ENCODE assay signal across 17 cellular contexts in the genomic region with DNA sequence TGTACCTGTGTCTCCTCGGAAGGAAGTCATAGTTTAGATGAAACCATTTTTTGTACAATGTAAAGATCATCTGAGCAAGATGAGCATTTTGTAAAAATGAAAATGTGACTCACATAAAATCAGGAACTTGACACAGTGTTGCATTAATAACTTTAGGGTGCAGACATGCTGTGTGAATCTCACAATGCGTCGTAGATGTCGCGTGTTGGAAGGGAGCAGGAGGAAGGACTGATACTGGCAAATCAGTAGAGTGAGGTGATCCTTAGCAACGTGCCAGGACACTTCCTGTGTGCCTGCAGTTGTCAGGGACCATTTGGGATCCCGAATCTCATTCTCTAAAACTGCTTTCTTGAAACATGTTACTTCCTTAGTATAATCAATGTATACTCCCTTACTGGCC.
A peak's percentile ranks its signal among the peaks of the same experiment; 100 is the strongest.
DNase-seq lines count a peak whose midpoint lies in the region; ATAC-seq and TF ChIP-seq lines count a peak whose summit lies in the region.
"Had no signal": no experiment of that assay in that cellular context is flagged by ENCODE, and none has a peak within 500 bp of the region (broad histone marks: within the 10 kb centered on the region; RNA-seq: fewer than 3 reads in every experiment).

No MANE protein-coding gene starts in this region.

- H3K4me3 ChIP-seq in Caco-2 (ENCODE audit: low read depth, low read length) (no peak overlapping the region), spleen (no peak overlapping the region)
- H3K4me3 ChIP-seq: MG63 had no signal

- TF ChIP-seq POLR2A in spleen (IDR thresholded peaks at IDR 0.05) = no peak

- DNase-seq in Caco-2 (no peak), MV-4-11 (lab: John Stamatoyannopoulos, UW) (peak; percentile 74), endothelial cell (ENCODE audit: low spot score) (no peak), spleen (peak; percentile 8), H4 (ENCODE audit: low spot score) (no peak), NCI-H774 (lab: John Stamatoyannopoulos, UW) (no peak)
- DNase-seq: CD8-positive, alpha-beta memory T cell; DMS 273 treated with DMSO at 0.1 percent for 48 hours; KG1; MG63; NCI-H1417; NCI-H2029; NCI-H510A; RPMI8226 had no signal

- H3K27me3 ChIP-seq in Caco-2 (replicated peaks; ENCODE audit: control insufficient read depth, insufficient read depth, low read length) (no peaks in the 10 kb centered on the region), spleen (replicated peaks in 1 of 7) (no peaks in the 10 kb centered on the region)
- H3K27me3 ChIP-seq: MG63 had no signal

- CTCF ChIA-PET in Caco-2 (lab: Charles Lee) = no interaction called here

- H3K36me3 ChIP-seq in Caco-2 (ENCODE audit: control insufficient read depth, insufficient read depth, low read length) = peaks cover 1% of the 10 kb centered on the region; the same call in 1 of the 2 replicates
- H3K36me3 ChIP-seq in spleen = peaks cover 0 to 14% (median 0%) of the 10 kb centered on the region in 6 donors

- H3K4me1 Mint-ChIP-seq in Caco-2 (ENCODE audit: low read depth, unreplicated experiment) = peaks cover 10% of the 10 kb centered on the region
- H3K4me1 Mint-ChIP-seq in endothelial cell (ENCODE audit: unreplicated experiment) = peaks cover 19% of the 10 kb centered on the region
- H3K4me1 Mint-ChIP-seq: CD8-positive, alpha-beta memory T cell had no signal

- H3K4me1 ChIP-seq in Caco-2 = no peaks in the 10 kb centered on the region
- peaks cover 0 to 12% (median 3%) of the 10 kb centered on the region in 6 donors for H3K4me1 ChIP-seq in spleen

- POLR2A ChIA-PET in Caco-2 (lab: Charles Lee) = no interaction called here

- H3K9me3 Mint-ChIP-seq in Caco-2 (ENCODE audit: unreplicated experiment) = no peaks in the 10 kb centered on the region
- H3K9me3 Mint-ChIP-seq in endothelial cell (ENCODE audit: unreplicated experiment) = no peaks in the 10 kb centered on the region
- H3K9me3 Mint-ChIP-seq: CD8-positive, alpha-beta memory T cell had no signal

- H3K27me3 Mint-ChIP-seq in Caco-2 (ENCODE audit: insufficient read depth, unreplicated experiment) (no peaks in the 10 kb centered on the region), endothelial cell (ENCODE audit: unreplicated experiment) (peaks cover 8% of the 10 kb centered on the region)

- intact Hi-C loops in Caco-2 (cut with micrococcal nuclease; ENCODE audit: unreplicated experiment) = loop anchor here (5.0 kb wide), 2 partner anchors 48 to 503 kb away; no protein-coding TSS in a partner anchor
- intact Hi-C loops in spleen (cut with DNase I; ENCODE audit: low total_unique reads) = no loop called here

- H3K27ac Mint-ChIP-seq in Caco-2 (ENCODE audit: unreplicated experiment) = no peak overlapping the region
- H3K27ac Mint-ChIP-seq in endothelial cell (ENCODE audit: unreplicated experiment) = peak overlapping the region; percentile 2
- H3K27ac Mint-ChIP-seq: B cell had no signal

- no peak for ATAC-seq in HG03097 (IDR thresholded peaks at IDR 0.05; ENCODE audit: low FRiP score, unreplicated experiment)

- BruUV-seq in Caco-2 (replicated peaks; lab: Mats Ljungman, UMichigan) = TSS peak; percentile 12

- H3K4me3 Mint-ChIP-seq in Caco-2 (ENCODE audit: unreplicated experiment) (no peak overlapping the region), endothelial cell (ENCODE audit: unreplicated experiment) (no peak overlapping the region)
- H3K4me3 Mint-ChIP-seq: B cell; CD8-positive, alpha-beta memory T cell had no signal

- 68 to 78% (median 74%) methylated on average over 7 of the region's 7 CpGs for WGBS in spleen, 5 donors

- H3K9me3 ChIP-seq in Caco-2 (no peaks in the 10 kb centered on the region), spleen (no peaks in the 10 kb centered on the region)
- H3K9me3 ChIP-seq: MG63 had no signal

- no peak overlapping the region for H3K27ac ChIP-seq in spleen
- H3K27ac ChIP-seq: HL-60 had no signal

- H3K36me3 Mint-ChIP-seq in Caco-2 (ENCODE audit: insufficient read depth, unreplicated experiment) (peaks cover 28% of the 10 kb centered on the region), endothelial cell (ENCODE audit: low read depth, unreplicated experiment) (peaks cover 28% of the 10 kb centered on the region)
- H3K36me3 Mint-ChIP-seq: CD8-positive, alpha-beta memory T cell had no signal

- TF ChIP-seq CTCF in Caco-2 (IDR thresholded peaks at IDR 0.05; ENCODE audit: insufficient read depth in 1 of 2, low read depth in 1 of 2, low read length in 1 of 2, severe bottlenecking in 1 of 2, unreplicated experiment in 1 of 2) (no peak), endothelial cell (IDR thresholded peaks at IDR 0.05; ENCODE audit: unreplicated experiment) (no peak), spleen (IDR thresholded peaks at IDR 0.05 in 8 of 11, conservative IDR thresholded peaks at IDR 0.05 in 3 of 11) (no peak)

Comparison
In these comparisons a context has a peak if more than half of its experiments do, and no peak if none do; other contexts are left out.
1. DNase-seq: peak in MV-4-11 (single experiment) and spleen (single experiment); none in Caco-2 (0 of 2), endothelial cell (single experiment), H4 (single experiment) and NCI-H774 (single experiment).